In genomic region chr9:35748239-35748857, GRCh38 we compare ENCODE assay signal across 6 cellular contexts. TPM values are rescaled to one million over a fixed set of nuclear protein-coding genes. Genes with fewer than 3 reads are reported as not detected.
DNase-seq lines count a peak whose midpoint lies in the region; ATAC-seq and TF ChIP-seq lines count a peak whose summit lies in the region.

No MANE protein-coding gene starts in this region.

- WGBS in esophagus squamous epithelium, 2 donors = 0 to 2% methylated on average over 6 to 12 of the region's 24 CpGs

- H3K27me3 ChIP-seq in AG04450 (ENCODE audit: control insufficient read depth, insufficient read depth, low read length) = no peaks in the 10 kb centered on the region
- H3K27me3 ChIP-seq in MM.1S (replicated peaks; ENCODE audit: insufficient read depth, low read length) = no peaks in the 10 kb centered on the region
- H3K27me3 ChIP-seq in esophagus squamous epithelium = no peaks in the 10 kb centered on the region

- H3F3A ChIP-seq in MM.1S (ENCODE audit: insufficient read depth, low read length) = peaks cover 14% of the 10 kb centered on the region

- H3K27me3 Mint-ChIP-seq in stimulated activated naive CD8-positive, alpha-beta T cell treated with anti-CD3 and anti-CD28 coated beads, Interleukin-15, amount 100 ng/mL, for 72 hours = no peaks in the 10 kb centered on the region

- peak; percentile 7 for ATAC-seq in stimulated activated naive CD8-positive, alpha-beta T cell treated with anti-CD3 and anti-CD28 coated beads, Interleukin-15, amount 100 ng/mL, for 72 hours
- no peak for ATAC-seq in GM21576 (IDR thresholded peaks at IDR 0.05; ENCODE audit: unreplicated experiment)
- no peak for ATAC-seq in GM18861 (IDR thresholded peaks at IDR 0.05; ENCODE audit: unreplicated experiment)

- intact Hi-C loops in esophagus squamous epithelium (cut with DNase I) = no loop called here

- no peaks in the 10 kb centered on the region for H3K9me3 Mint-ChIP-seq in stimulated activated naive CD8-positive, alpha-beta T cell treated with anti-CD3 and anti-CD28 coated beads, Interleukin-15, amount 100 ng/mL, for 72 hours

- no peak for DNase-seq in AG04450 (ENCODE audit: low read depth, low spot score)
- DNase-seq in MM.1S = no peak
- DNase-seq in esophagus squamous epithelium (lab: John Stamatoyannopoulos, UW) = no peak
- DNase-seq in stimulated activated naive CD8-positive, alpha-beta T cell treated with anti-CD3 and anti-CD28 coated beads, Interleukin-15, amount 100 ng/mL, for 72 hours = peak in 1 of 2 donors; percentile 16

- TF ChIP-seq CTCF in AG04450 (IDR thresholded peaks at IDR 0.05; ENCODE audit: low read depth, low read length) (no peak), MM.1S (IDR thresholded peaks at IDR 0.05; ENCODE audit: low read length) (no peak), esophagus squamous epithelium (IDR thresholded peaks at IDR 0.05) (no peak)

- H3K27ac ChIP-seq in AG04450 (ENCODE audit: low read depth, low read length) (peak overlapping the region; percentile 31), MM.1S (ENCODE audit: low read length) (peak overlapping the region; percentile 50; the same call in 1 of the 2 replicates), esophagus squamous epithelium (peak overlapping the region; percentile 90 to 97 (median 94))

- H3K36me3 ChIP-seq in MM.1S (replicated peaks; ENCODE audit: insufficient read depth, low read length) (0 out of 2 replicates have a peak, but pooled peaks cover 5% of the 10 kb centered on the region), esophagus squamous epithelium (peaks cover 14 to 49% (median 26%) of the 10 kb centered on the region in 3 donors)

- H3K4me1 ChIP-seq in MM.1S (ENCODE audit: low read length) = peaks cover 20% of the 10 kb centered on the region
- peaks cover 34 to 61% (median 34%) of the 10 kb centered on the region in 3 donors for H3K4me1 ChIP-seq in esophagus squamous epithelium

- no peak for TF ChIP-seq POLR2A in esophagus squamous epithelium (IDR thresholded peaks at IDR 0.05)

- peak overlapping the region; percentile 37 for H2AFZ ChIP-seq in MM.1S (ENCODE audit: low read length)

- H3K79me2 ChIP-seq in MM.1S (ENCODE audit: low read length) = peaks cover 69% of the 10 kb centered on the region

- POLR2A ChIA-PET in AG04450 (lab: Yijun Ruan, JAX) = interaction anchor here (0.5 to 1.7 kb wide), 9 partner anchors 9 to 134 kb away, joined by 3 to 14 read pairs (median 4); partner anchors contain the start of genes CCDC107, CREB3, RMRP and TLN1

- peak overlapping the region; percentile 97 for H3K4me2 ChIP-seq in MM.1S (ENCODE audit: low read depth, low read length)

- peaks cover 40% of the 10 kb centered on the region for H3K4me1 Mint-ChIP-seq in stimulated activated naive CD8-positive, alpha-beta T cell treated with anti-CD3 and anti-CD28 coated beads, Interleukin-15, amount 100 ng/mL, for 72 hours

- CTCF ChIA-PET in AG04450 (lab: Charles Lee) = interaction anchor here (0.6 to 5.4 kb wide), 7 partner anchors 8 to 145 kb away, joined by 3 to 46 read pairs (median 5); partner anchors contain the start of gene ARHGEF39

- H3K9me2 ChIP-seq in MM.1S (replicated peaks; ENCODE audit: insufficient read depth, low read length) = no peaks in the 10 kb centered on the region

- H3K4me3 ChIP-seq in AG04450 (ENCODE audit: low read depth, low read length) (peak overlapping the region; percentile 90), MM.1S (ENCODE audit: low read length) (peak overlapping the region; percentile 96), esophagus squamous epithelium (peak overlapping the region; percentile 83 to 99 (median 90))

- peak overlapping the region; percentile 86 to 91 for H3K4me3 Mint-ChIP-seq in stimulated activated naive CD8-positive, alpha-beta T cell treated with anti-CD3 and anti-CD28 coated beads, Interleukin-15, amount 100 ng/mL, for 72 hours

- peak overlapping the region; percentile 57 to 92 for H3K27ac Mint-ChIP-seq in stimulated activated naive CD8-positive, alpha-beta T cell treated with anti-CD3 and anti-CD28 coated beads, Interleukin-15, amount 100 ng/mL, for 72 hours

- peak overlapping the region; percentile 85 for H3K9ac ChIP-seq in MM.1S (ENCODE audit: low read length)

- peaks cover 11% of the 10 kb centered on the region for H4K20me1 ChIP-seq in MM.1S (ENCODE audit: insufficient read depth, low read length)

- H3K9me3 ChIP-seq in AG04450 (ENCODE audit: control insufficient read depth, insufficient read depth, low read length) (peaks cover 3% of the 10 kb centered on the region; the same call in 1 of the 2 replicates), MM.1S (replicated peaks; ENCODE audit: insufficient read depth, low read length) (no peaks in the 10 kb centered on the region), esophagus squamous epithelium (no peaks in the 10 kb centered on the region)

RNA-seq across cellular contexts. Expression of gene GBA2, which starts 0.7 kb away (rescaled TPM):
- 32.9 and 34.7 TPM in 2 replicates for polyA plus RNA-seq in AG04450 (2011; rRNA removed)
- 37.4 and 47.3 TPM in 2 replicates for polyA minus RNA-seq in AG04450 (2011; rRNA and poly(A)+ RNA removed)
- 10 to 100 TPM; 14.1 to 61.8 (median 42.0) TPM for total RNA-seq in esophagus squamous epithelium

RNA-seq across cellular contexts. Expression of gene RGP1, which starts 0.7 kb away (rescaled TPM):
- 20.2 and 20.7 TPM in 2 replicates for polyA plus RNA-seq in AG04450 (2011; rRNA removed)
- polyA minus RNA-seq in AG04450 (2011; rRNA and poly(A)+ RNA removed) = 26.2 and 29.1 TPM in 2 replicates
- 10 to 100 TPM in 3 of 4 donors, 1 to 10 TPM in 1; 8.0 to 17.5 (median 11.6) TPM for total RNA-seq in esophagus squamous epithelium

RNA-seq across cellular contexts. Expression of gene MSMP, which starts 5.7 kb away (rescaled TPM):
- not detected in 2 replicates for polyA plus RNA-seq in AG04450 (2011; rRNA removed)
- polyA minus RNA-seq in AG04450 (2011; rRNA and poly(A)+ RNA removed) = not detected in 2 replicates
- not detected for total RNA-seq in esophagus squamous epithelium

RNA-seq across cellular contexts. Expression of gene CREB3, which starts 15.9 kb away (rescaled TPM):
- polyA plus RNA-seq in AG04450 (2011; rRNA removed) = 51.1 and 58.1 TPM in 2 replicates
- 32.5 and 41.9 TPM in 2 replicates for polyA minus RNA-seq in AG04450 (2011; rRNA and poly(A)+ RNA removed)
- total RNA-seq in esophagus squamous epithelium = 10 to 100 TPM; 10.5 to 24.2 (median 19.2) TPM

RNA-seq across cellular contexts. Expression of gene TLN1, which starts 16.4 kb away (rescaled TPM):
- polyA plus RNA-seq in AG04450 (2011; rRNA removed) = 165 and 224 TPM in 2 replicates
- 900 and 1,135 TPM in 2 replicates for polyA minus RNA-seq in AG04450 (2011; rRNA and poly(A)+ RNA removed)
- total RNA-seq in esophagus squamous epithelium = 100 to 1,000 TPM in 2 of 4 donors, 10 to 100 TPM in 2; 94.7 to 233 (median 112) TPM

Comparison
In these comparisons a context has a peak if more than half of its experiments do, and no peak if none do; other contexts are left out.
1. H3K27ac ChIP-seq: peak in every context shown above with its lines; median percentile 94 in esophagus squamous epithelium; 50 in MM.1S; 31 in AG04450.